1 cellular context compared by ENCODE assay signal in the genomic region with DNA sequence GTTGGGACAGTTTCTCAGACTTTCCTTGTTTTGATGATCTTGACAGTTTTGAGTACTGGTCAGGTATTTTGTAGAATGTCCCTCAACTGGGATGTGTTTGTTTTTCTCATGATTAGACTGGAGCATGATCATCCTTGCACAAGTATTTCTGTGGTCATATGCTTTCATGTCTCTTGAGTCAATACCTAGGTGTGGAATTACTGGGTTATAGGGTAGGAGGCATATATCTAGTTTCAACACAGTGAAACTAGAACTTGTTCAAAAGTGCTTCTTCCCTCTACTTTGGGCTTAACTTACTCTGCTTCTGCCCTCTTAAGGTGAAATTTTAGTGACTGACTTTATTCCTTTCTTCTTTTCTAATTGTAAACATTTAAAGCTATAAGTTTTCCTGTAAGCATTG.
TF ChIP-seq lines count a peak whose summit lies in the region.

No MANE protein-coding gene starts in this region.

TF ChIP-seq in A549, 52 proteins besides CTCF, POLR2A, EP300 and RAD21 (continued from another document):
- TF ChIP-seq PBX3 (IDR thresholded peaks at IDR 0.05), result no peak
- TF ChIP-seq ZFP36 (IDR thresholded peaks at IDR 0.05; ENCODE audit: borderline replicate concordance, partially characterized antibody), result no peak
